Comparison of ENCODE assay signal across 8 cellular contexts in genomic region chr13:45464141-45464686, GRCh38. TPM values are rescaled to one million over a fixed set of nuclear protein-coding genes. Genes with fewer than 3 reads are reported as not detected.
DNase-seq lines count a peak whose midpoint lies in the region; ATAC-seq, FAIRE-seq and TF ChIP-seq lines count a peak whose summit lies in the region.

No MANE protein-coding gene starts in this region.

- no peak for DNase-seq in activated naive CD4-positive, alpha-beta T cell treated with Interleukin-2 at 50 U/mL for 16 hours
- DNase-seq in lung (ENCODE audit: low spot score): no peak
- DNase-seq in upper lobe of left lung: no peak
- no peak for DNase-seq in activated CD8-positive, alpha-beta memory T cell treated with anti-CD3 and anti-CD28 coated beads, Interleukin-2, amount 50 U/mL, for 48 hours
- no peak for DNase-seq in H54 (ENCODE audit: insufficient read length, low spot score)

- TF ChIP-seq CTCF in brain (conservative IDR thresholded peaks at IDR 0.05) (peak; percentile 41 to 66), lung (IDR thresholded peaks at IDR 0.05; ENCODE audit: control extremely low read depth, extremely low read depth) (no peak), upper lobe of left lung (IDR thresholded peaks at IDR 0.05) (peak in 3 of 6 experiments; percentile 22 to 80 (median 72))

- H3K36me3 Mint-ChIP-seq in activated naive CD4-positive, alpha-beta T cell treated with anti-CD3 and anti-CD28 coated beads, Interleukin-2, amount 50 U/mL, for 24 hours: peaks cover 3% of the 10 kb centered on the region
- H3K36me3 Mint-ChIP-seq in brain: peaks cover 11% of the 10 kb centered on the region

- H3K27ac ChIP-seq in lung (ENCODE audit: low read depth in 1 of 2, low read length in 1 of 2) (peak overlapping the region; percentile 97 to 98), upper lobe of left lung (peak overlapping the region; percentile 93 to 98 (median 95))

- TF ChIP-seq EP300 in upper lobe of left lung (IDR thresholded peaks at IDR 0.05): no peak

- no peaks in the 10 kb centered on the region for H3K36me3 ChIP-seq in lung (ENCODE audit: control insufficient read depth in 2 of 2, insufficient read depth in 2 of 2, low read length in 2 of 2)
- H3K36me3 ChIP-seq in upper lobe of left lung: no peaks in the 10 kb centered on the region

- H3K4me3 ChIP-seq in lung: no peak overlapping the region
- H3K4me3 ChIP-seq in upper lobe of left lung: peak overlapping the region in 3 of 4 donors; percentile 86 to 99 (median 93)

- peak overlapping the region; percentile 95 for H3K27ac Mint-ChIP-seq in activated naive CD4-positive, alpha-beta T cell treated with anti-CD3 and anti-CD28 coated beads, Interleukin-2, amount 50 U/mL, for 24 hours
- H3K27ac Mint-ChIP-seq in brain: peak overlapping the region; percentile 95 to 100 (median 98)

- TF ChIP-seq POLR2A in upper lobe of left lung (IDR thresholded peaks at IDR 0.05): no peak
- no peak for TF ChIP-seq POLR2A in H54 (IDR thresholded peaks at IDR 0.05; ENCODE audit: low read depth, low read length)

- peaks cover 4% of the 10 kb centered on the region for H3K9me3 Mint-ChIP-seq in activated naive CD4-positive, alpha-beta T cell treated with anti-CD3 and anti-CD28 coated beads, Interleukin-2, amount 50 U/mL, for 24 hours
- peaks cover 0 to 5% (median 2%) of the 10 kb centered on the region in 5 experiments for H3K9me3 Mint-ChIP-seq in brain

- WGBS in lung, 2 donors: 83 to 84% methylated on average over 9 of the region's 9 CpGs
- WGBS in upper lobe of left lung, 2 donors: 81 to 82% methylated on average over 9 of the region's 9 CpGs

- H3K9me3 ChIP-seq in lung (ENCODE audit: control insufficient read depth in 2 of 2, insufficient read depth in 1 of 2, low read length in 1 of 2) (no peaks in the 10 kb centered on the region), upper lobe of left lung (no peaks in the 10 kb centered on the region)

- H3K4me1 ChIP-seq in lung (ENCODE audit: control insufficient read depth in 2 of 2, insufficient read depth in 2 of 2, low read length in 2 of 2): peaks cover 4% of the 10 kb centered on the region in 2 donors
- peaks cover 35 to 41% (median 39%) of the 10 kb centered on the region in 4 donors for H3K4me1 ChIP-seq in upper lobe of left lung

- peaks cover 2% of the 10 kb centered on the region for H3K27me3 Mint-ChIP-seq in activated naive CD4-positive, alpha-beta T cell treated with anti-CD3 and anti-CD28 coated beads, Interleukin-2, amount 50 U/mL, for 24 hours
- H3K27me3 Mint-ChIP-seq in brain: peaks cover 19% of the 10 kb centered on the region

- FAIRE-seq in H54 (lab: Jason Lieb, UNC): no peak

- H3K4me1 Mint-ChIP-seq in activated naive CD4-positive, alpha-beta T cell treated with anti-CD3 and anti-CD28 coated beads, Interleukin-2, amount 50 U/mL, for 24 hours: peaks cover 57% of the 10 kb centered on the region
- peaks cover 50% of the 10 kb centered on the region for H3K4me1 Mint-ChIP-seq in brain

- ATAC-seq in lung (ENCODE audit: insufficient read depth, low FRiP score) (no peak), upper lobe of left lung (ENCODE audit: low FRiP score in 2 of 2) (no peak), GM18870 (IDR thresholded peaks at IDR 0.05; ENCODE audit: unreplicated experiment) (no peak)

- H3K27me3 ChIP-seq in lung (ENCODE audit: control insufficient read depth, insufficient read depth): no peaks in the 10 kb centered on the region
- H3K27me3 ChIP-seq in upper lobe of left lung: no peaks in the 10 kb centered on the region

- H3K4me3 Mint-ChIP-seq in activated naive CD4-positive, alpha-beta T cell treated with anti-CD3 and anti-CD28 coated beads, Interleukin-2, amount 50 U/mL, for 24 hours: peak overlapping the region; percentile 96
- peak overlapping the region; percentile 94 to 98 (median 95) for H3K4me3 Mint-ChIP-seq in brain

RNA-seq across cellular contexts. Expression of gene COG3, which starts 0.5 kb away (rescaled TPM):
- polyA plus RNA-seq in brain (ENCODE audit: insufficient read depth, low read depth, low replicate concordance): 5.9 TPM
- total RNA-seq in lung: 10 to 100 TPM; 26.3 to 66.7 TPM
- 10 to 100 TPM; 14.7 to 18.6 TPM for polyA plus RNA-seq in lung
- 10 to 100 TPM; 20.5 to 48.2 (median 38.8) TPM for total RNA-seq in upper lobe of left lung

RNA-seq across cellular contexts. Expression of gene SLC25A30, which starts 46.0 kb away (rescaled TPM):
- polyA plus RNA-seq in brain (ENCODE audit: insufficient read depth, low read depth, low replicate concordance) (3.0 TPM), lung (1 to 10 TPM; 7.3 to 7.4 TPM)
- total RNA-seq in lung (10 to 100 TPM; 13.0 to 24.3 TPM), upper lobe of left lung (10 to 100 TPM in 4 of 6 donors, 1 to 10 TPM in 2; 3.8 to 25.1 (median 16.8) TPM)
